29 cellular contexts compared by ENCODE assay signal in genomic region chr4:117755438-117755837, GRCh38.
"Had no signal": no experiment of that assay in that cellular context is flagged by ENCODE, and none has a peak within 500 bp of the region (broad histone marks: within the 10 kb centered on the region; RNA-seq: fewer than 3 reads in every experiment).

No MANE protein-coding gene starts in this region.

- ATAC-seq: stimulated activated effector memory CD8-positive, alpha-beta T cell treated with anti-CD3 and anti-CD28 coated beads, Interleukin-12 subunit alpha, Interleukin-12 subunit beta, amount 100 ng/mL, for 72 hours; stimulated activated memory B cell treated with anti-CD40 and anti-IgM and Interleukin-4, amounts not matched to agents 10 μg/mL and 1 μg/mL and 100 μg/mL, for 72 hours; stimulated activated naive B cell treated with anti-CD40 and anti-IgM and Interleukin-4, amounts not matched to agents 10 μg/mL and 1 μg/mL and 100 μg/mL, for 72 hours; stimulated activated naive CD8-positive, alpha-beta T cell treated with anti-CD3 and anti-CD28 coated beads, Interleukin-15, amount 100 ng/mL, for 72 hours; stimulated activated naive CD8-positive, alpha-beta T cell treated with anti-CD3 and anti-CD28 coated beads, Interleukin-15, Interleukin-2, amounts not matched to agents 100 U/mL and 50 U/mL, for 24 hours; upper lobe of right lung had no signal

- H3K27ac ChIP-seq: stomach, suprapubic skin, testis, thoracic aorta, thyroid gland, tibial artery, tibial nerve, transverse colon, upper lobe of left lung, upper lobe of right lung, uterus, vagina had no signal

- H3K4me3 ChIP-seq: stomach, suprapubic skin, testis, thoracic aorta, thyroid gland, tibial artery, tibial nerve, transverse colon, upper lobe of left lung, upper lobe of right lung, uterus, vagina had no signal

- H3K4me1 Mint-ChIP-seq: stimulated activated effector memory CD8-positive, alpha-beta T cell treated with anti-CD3 and anti-CD28 coated beads, Interleukin-12 subunit alpha, Interleukin-12 subunit beta, amount 100 ng/mL, for 72 hours; stimulated activated memory B cell treated with anti-CD40 and anti-IgM and Interleukin-4, amounts not matched to agents 10 μg/mL and 1 μg/mL and 100 μg/mL, for 72 hours; stimulated activated naive B cell treated with anti-CD40 and anti-IgM and Interleukin-4, amounts not matched to agents 10 μg/mL and 1 μg/mL and 100 μg/mL, for 72 hours; stimulated activated naive CD8-positive, alpha-beta T cell treated with anti-CD3 and anti-CD28 coated beads, Interleukin-15, amount 100 ng/mL, for 72 hours had no signal

- H3K9me3 Mint-ChIP-seq: stimulated activated naive CD8-positive, alpha-beta T cell treated with anti-CD3 and anti-CD28 coated beads, Interleukin-15, Interleukin-2, amounts not matched to agents 100 ng/mL and 50 ng/mL, for 24 hours; type B pancreatic cell had no signal

- H3K36me3 Mint-ChIP-seq: stimulated activated effector memory CD8-positive, alpha-beta T cell treated with anti-CD3 and anti-CD28 coated beads, Interleukin-12 subunit alpha, Interleukin-12 subunit beta, amount 100 ng/mL, for 72 hours; stimulated activated memory B cell treated with anti-CD40 and anti-IgM and Interleukin-4, amounts not matched to agents 10 μg/mL and 1 μg/mL and 100 μg/mL, for 72 hours; stimulated activated naive B cell treated with anti-CD40 and anti-IgM and Interleukin-4, amounts not matched to agents 10 μg/mL and 1 μg/mL and 100 μg/mL, for 72 hours; type B pancreatic cell had no signal

- FAIRE-seq: urothelium cell line had no signal

- H3K4me1 ChIP-seq: stomach, suprapubic skin, testis, thyroid gland, tibial artery, tibial nerve, upper lobe of left lung, upper lobe of right lung, uterus, vagina had no signal

- H3K27ac Mint-ChIP-seq: stimulated activated effector memory CD8-positive, alpha-beta T cell treated with anti-CD3 and anti-CD28 coated beads, Interleukin-12 subunit alpha, Interleukin-12 subunit beta, amount 100 ng/mL, for 72 hours; stimulated activated memory B cell treated with anti-CD40 and anti-IgM and Interleukin-4, amounts not matched to agents 10 μg/mL and 1 μg/mL and 100 μg/mL, for 72 hours; stimulated activated naive B cell treated with anti-CD40 and anti-IgM and Interleukin-4, amounts not matched to agents 10 μg/mL and 1 μg/mL and 100 μg/mL, for 72 hours; stimulated activated naive CD8-positive, alpha-beta T cell treated with anti-CD3 and anti-CD28 coated beads, Interleukin-15, Interleukin-2, amounts not matched to agents 100 ng/mL and 50 ng/mL, for 24 hours; type B pancreatic cell had no signal

- H3K27me3 Mint-ChIP-seq: stimulated activated memory B cell treated with anti-CD40 and anti-IgM and Interleukin-4, amounts not matched to agents 10 μg/mL and 1 μg/mL and 100 μg/mL, for 72 hours; stimulated activated naive B cell treated with anti-CD40 and anti-IgM and Interleukin-4, amounts not matched to agents 10 μg/mL and 1 μg/mL and 100 μg/mL, for 72 hours; stimulated activated naive CD8-positive, alpha-beta T cell treated with anti-CD3 and anti-CD28 coated beads, Interleukin-15, amount 100 ng/mL, for 72 hours; stimulated activated naive CD8-positive, alpha-beta T cell treated with anti-CD3 and anti-CD28 coated beads, Interleukin-15, Interleukin-2, amounts not matched to agents 100 ng/mL and 50 ng/mL, for 24 hours; type B pancreatic cell had no signal

- H3K9me3 ChIP-seq: testis, thoracic aorta, thyroid gland, tibial artery, transverse colon, upper lobe of right lung, uterus, vagina had no signal

- H3K4me3 Mint-ChIP-seq: stimulated activated effector memory CD8-positive, alpha-beta T cell treated with anti-CD3 and anti-CD28 coated beads, Interleukin-12 subunit alpha, Interleukin-12 subunit beta, amount 100 ng/mL, for 72 hours; stimulated activated memory B cell treated with anti-CD40 and anti-IgM and Interleukin-4, amounts not matched to agents 10 μg/mL and 1 μg/mL and 100 μg/mL, for 72 hours; stimulated activated naive B cell treated with anti-CD40 and anti-IgM and Interleukin-4, amounts not matched to agents 10 μg/mL and 1 μg/mL and 100 μg/mL, for 72 hours; stimulated activated naive CD8-positive, alpha-beta T cell treated with anti-CD3 and anti-CD28 coated beads, Interleukin-15, amount 100 ng/mL, for 72 hours; stimulated activated naive CD8-positive, alpha-beta T cell treated with anti-CD3 and anti-CD28 coated beads, Interleukin-15, Interleukin-2, amounts not matched to agents 100 ng/mL and 50 ng/mL, for 24 hours; type B pancreatic cell had no signal

- DNase-seq: stimulated activated CD4-positive, alpha-beta T cell treated with anti-CD3 and anti-CD28 coated beads, Interleukin-2, amount 100 ng/mL, for 48 hours; stimulated activated CD4-positive, alpha-beta T cell treated with anti-CD3 and anti-CD28 coated beads, Interleukin-4, amount 100 ng/mL, for 1 hour; stimulated activated CD4-positive, alpha-beta T cell treated with anti-CD3 and anti-CD28 coated beads, Interleukin-4, amount 100 ng/mL, for 24 hours; stimulated activated CD4-positive, alpha-beta T cell treated with anti-CD3 and anti-CD28 coated beads, Interleukin-4, amount 100 ng/mL, for 4 hours; stimulated activated CD8-positive, alpha-beta memory T cell treated with anti-CD3 and anti-CD28 coated beads, Interleukin-4, amount 100 ng/mL, for 48 hours; stimulated activated naive B cell treated with anti-CD40 and anti-IgM and Interleukin-4, amounts not matched to agents 10 μg/mL and 1 μg/mL and 100 μg/mL, for 72 hours; stimulated activated naive CD4-positive, alpha-beta T cell; stimulated activated naive CD4-positive, alpha-beta T cell treated with Interleukin-2 at 50 U/mL for 16 hours; stimulated activated naive CD8-positive, alpha-beta T cell treated with anti-CD3 and anti-CD28 coated beads, Interleukin-15, amount 100 ng/mL, for 72 hours; stimulated activated naive CD8-positive, alpha-beta T cell treated with anti-CD3 and anti-CD28 coated beads, Interleukin-15, Interleukin-2, amounts not matched to agents 100 U/mL and 50 U/mL, for 24 hours; stomach; substantia nigra; testis; thyroid gland; tibial artery; transverse colon; trophoblast cell; upper lobe of left lung; upper lobe of right lung; uterus had no signal

- H3K36me3 ChIP-seq: stomach, suprapubic skin, thoracic aorta, thyroid gland, tibial artery, tibial nerve, transverse colon, upper lobe of left lung, upper lobe of right lung, uterus, vagina had no signal

- H3K27me3 ChIP-seq: stomach, suprapubic skin, testis, thyroid gland, tibial artery, tibial nerve, transverse colon, upper lobe of left lung, upper lobe of right lung, uterus, vagina had no signal
